ENCODE assay signal across 19 cellular contexts in the genomic region with DNA sequence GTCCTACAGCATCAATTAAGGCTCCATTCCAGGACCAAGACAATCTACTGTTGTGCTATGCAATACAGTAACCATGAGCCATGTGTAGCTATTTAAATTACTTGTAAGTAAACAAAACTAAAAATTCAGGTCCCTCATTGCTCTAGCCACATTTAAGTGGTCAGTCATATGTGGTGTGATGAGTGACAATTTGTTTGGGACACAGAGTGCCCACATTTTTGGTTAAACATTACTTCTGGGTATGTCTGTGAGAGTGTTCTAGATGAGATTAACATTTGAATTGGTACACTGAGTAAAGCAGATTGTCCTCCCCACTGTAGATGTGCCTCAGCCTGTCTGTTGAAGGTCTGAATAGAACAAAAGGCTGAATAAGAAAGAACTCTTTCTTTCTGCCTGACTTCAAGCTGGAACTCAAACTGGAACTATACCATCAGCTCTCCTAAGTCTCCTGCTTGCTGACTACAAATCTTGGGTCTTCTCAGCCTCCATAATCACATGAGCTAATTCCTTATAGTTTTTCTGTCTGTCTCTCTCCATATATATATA. TPM values are rescaled to one million over a fixed set of nuclear protein-coding genes. Genes with fewer than 3 reads are reported as not detected.
A peak's percentile ranks its signal among the peaks of the same experiment; 100 is the strongest.
DNase-seq lines count a peak whose midpoint lies in the region; ATAC-seq and TF ChIP-seq lines count a peak whose summit lies in the region.
"Had no signal": no experiment of that assay in that cellular context is flagged by ENCODE, and none has a peak within 500 bp of the region (broad histone marks: within the 10 kb centered on the region; RNA-seq: fewer than 3 reads in every experiment).

No MANE protein-coding gene starts in this region.

- H3K79me2 ChIP-seq in H9 (ENCODE audit: insufficient read depth, low read length) (no peaks in the 10 kb centered on the region), Karpas-422 (ENCODE audit: low read length) (no peaks in the 10 kb centered on the region)

- no peak for TF ChIP-seq CTCF in H9 (conservative IDR thresholded peaks at IDR 0.05)

- no peaks in the 10 kb centered on the region for H3K27me3 ChIP-seq in H9 (ENCODE audit: insufficient read depth, low read length)
- no peaks in the 10 kb centered on the region; the same call in 1 of the 2 replicates for H3K27me3 ChIP-seq in Karpas-422 (ENCODE audit: low read length)

- no peaks in the 10 kb centered on the region for H3K9me2 ChIP-seq in Karpas-422 (replicated peaks; ENCODE audit: insufficient read depth, low read length)

- no peak overlapping the region for H3K18ac ChIP-seq in H9 (ENCODE audit: insufficient read length, low read depth, low read length)

- peaks cover 13 to 14% of the 10 kb centered on the region in 2 experiments for H3K4me1 Mint-ChIP-seq in H9

- H3K56ac ChIP-seq in H9 (ENCODE audit: insufficient read length, low read depth, low read length) = no peak overlapping the region

- H2AK5ac ChIP-seq in H9 (ENCODE audit: insufficient read length, low read length) = no peak overlapping the region

- no peaks in the 10 kb centered on the region for H3K79me1 ChIP-seq in H9 (ENCODE audit: insufficient read depth, low read depth, low read length, poor library complexity, severe bottlenecking)

- no peak overlapping the region for H2BK15ac ChIP-seq in H9 (ENCODE audit: low read depth, low read length)

- H4K91ac ChIP-seq in H9 (ENCODE audit: insufficient read length, low read depth, low read length) = no peak overlapping the region

- H3K4ac ChIP-seq in H9 (ENCODE audit: low read depth, low read length) = no peak overlapping the region

- no peak overlapping the region for H3K4me3 ChIP-seq in Karpas-422 (ENCODE audit: low read length)

- peaks cover 2% of the 10 kb centered on the region; the same call in 1 of the 2 replicates for H3K4me1 ChIP-seq in H9 (ENCODE audit: insufficient read depth, low read length)
- 0 out of 2 replicates have a peak, but pooled peaks cover under 1% of the 10 kb centered on the region for H3K4me1 ChIP-seq in Karpas-422 (ENCODE audit: low read length)

- no peak overlapping the region for H2AFZ ChIP-seq in H9 (ENCODE audit: low read length)
- H2AFZ ChIP-seq in Karpas-422 (ENCODE audit: low read length) = no peak overlapping the region

- DNase-seq in H9 (no peak), pons (ENCODE audit: low spot score) (peak; percentile 54), Karpas-422 (no peak), caudate nucleus (lab: John Stamatoyannopoulos, UW) (no peak), DMS153 (lab: John Stamatoyannopoulos, UW) (no peak), anterior cingulate cortex (lab: John Stamatoyannopoulos, UW) (no peak)
- DNase-seq: COR-L47, EL, MM.1S, NCI-H1092 treated with DMSO at 0.1 percent for 48 hours, NCI-H1694, NCI-H2107, NCI-H2227 treated with DMSO at 0.1 percent for 48 hours, NCI-H524 treated with DMSO at 0.1 percent for 48 hours had no signal

- H3K9me3 ChIP-seq in H9 (ENCODE audit: control insufficient read depth, low read depth, low read length) = no peaks in the 10 kb centered on the region
- H3K9me3 ChIP-seq in Karpas-422 (ENCODE audit: low read length) = no peaks in the 10 kb centered on the region

- H3K23ac ChIP-seq in H9 (ENCODE audit: insufficient read length, low read depth, low read length) = no peak overlapping the region

- H3K27ac ChIP-seq in H9 (ENCODE audit: insufficient read length, low read depth, low read length) (no peak overlapping the region), angular gyrus (ENCODE audit: low read depth, low read length) (peak overlapping the region; percentile 51), Karpas-422 (ENCODE audit: low read length) (no peak overlapping the region), caudate nucleus (ENCODE audit: low read depth, low read length) (no peak overlapping the region)

- no peak overlapping the region for H3T11ph ChIP-seq in H9 (ENCODE audit: low read length)

- H3K9me3 Mint-ChIP-seq in H9 = no peaks in the 10 kb centered on the region

- no peak overlapping the region for H2BK5ac ChIP-seq in H9 (ENCODE audit: insufficient read length, low read length)

- H3K4me3 Mint-ChIP-seq in H9 = no peak overlapping the region

- H4K20me1 ChIP-seq in H9 (ENCODE audit: control insufficient read depth, insufficient read depth, insufficient read length) (no peaks in the 10 kb centered on the region), Karpas-422 (ENCODE audit: insufficient read depth, low read depth, low read length) (peaks cover 11% of the 10 kb centered on the region; the same call in 1 of the 2 replicates)

- no peak overlapping the region for H2BK12ac ChIP-seq in H9 (ENCODE audit: insufficient read length, low read depth, low read length)

- H3K14ac ChIP-seq in H9 (ENCODE audit: insufficient read depth, low read length) = no peak overlapping the region

- peak; percentile 53 for ATAC-seq in GM18861 (IDR thresholded peaks at IDR 0.05; ENCODE audit: unreplicated experiment)
- ATAC-seq: HCT116, Panc1, Right ventricle myocardium inferior had no signal

- no peaks in the 10 kb centered on the region for H3K27me3 Mint-ChIP-seq in H9 (ENCODE audit: low read depth)

- H3K4me2 ChIP-seq in H9 (ENCODE audit: insufficient read depth, insufficient read length, low read length) = no peak overlapping the region
- no peak overlapping the region for H3K4me2 ChIP-seq in Karpas-422 (ENCODE audit: low read depth, low read length, poor library complexity, severe bottlenecking)

- no peak overlapping the region for H2BK120ac ChIP-seq in H9 (ENCODE audit: low read depth, low read length, poor library complexity, severe bottlenecking)

- H3K9ac ChIP-seq in H9 (ENCODE audit: extremely low read depth, insufficient read length, low read length) (no peak overlapping the region), Karpas-422 (ENCODE audit: low read length) (no peak overlapping the region)

- H3K36me3 Mint-ChIP-seq in H9 (ENCODE audit: insufficient read depth in 1 of 3, low read depth in 3 of 3) = peaks cover 2 to 6% (median 3%) of the 10 kb centered on the region in 3 experiments; a peak in 5 of 7 replicates

- H4K8ac ChIP-seq in H9 (replicated peaks; ENCODE audit: insufficient read length, low read depth, low read length) = no peak overlapping the region

- H4K5ac ChIP-seq in H9 (ENCODE audit: insufficient read length, low read depth, low read length) = no peak overlapping the region

- no peaks in the 10 kb centered on the region for H3K36me3 ChIP-seq in Karpas-422 (ENCODE audit: insufficient read depth, low read length)

- H3K23me2 ChIP-seq in H9 (ENCODE audit: insufficient read length, low read depth, low read length, poor library complexity, severe bottlenecking) = no peaks in the 10 kb centered on the region

- peak overlapping the region; percentile 68 to 88 (median 88); a peak in 4 of 7 replicates for H3K27ac Mint-ChIP-seq in H9

- no peak overlapping the region for H2BK20ac ChIP-seq in H9 (ENCODE audit: low read depth, low read length, poor library complexity, severe bottlenecking)

RNA-seq across cellular contexts. Expression of a gene that starts 15.8 kb away (rescaled TPM):
- 2.4 and 3.2 TPM in 2 replicates for total RNA-seq in H9 (2021)
- total RNA-seq in Karpas-422 (2014; rRNA removed; shearing (Covaris generic); ENCODE audit: low replicate concordance) = 7.6 and 13.2 TPM in 2 replicates

RNA-seq across cellular contexts. Expression of a gene that starts 16.1 kb away (rescaled TPM):
- total RNA-seq in H9 (2021) = 46.0 and 47.1 TPM in 2 replicates
- 127 and 222 TPM in 2 replicates for total RNA-seq in Karpas-422 (2014; rRNA removed; shearing (Covaris generic); ENCODE audit: low replicate concordance)

RNA-seq across cellular contexts. Expression of a gene that starts 39.3 kb away (rescaled TPM):
- total RNA-seq in H9 (2021) = 17.5 and 18.9 TPM in 2 replicates
- total RNA-seq in Karpas-422 (2014; rRNA removed; shearing (Covaris generic); ENCODE audit: low replicate concordance) = 59.6 and 62.8 TPM in 2 replicates
